Comparison of ENCODE assay signal across 29 cellular contexts in the genomic region with DNA sequence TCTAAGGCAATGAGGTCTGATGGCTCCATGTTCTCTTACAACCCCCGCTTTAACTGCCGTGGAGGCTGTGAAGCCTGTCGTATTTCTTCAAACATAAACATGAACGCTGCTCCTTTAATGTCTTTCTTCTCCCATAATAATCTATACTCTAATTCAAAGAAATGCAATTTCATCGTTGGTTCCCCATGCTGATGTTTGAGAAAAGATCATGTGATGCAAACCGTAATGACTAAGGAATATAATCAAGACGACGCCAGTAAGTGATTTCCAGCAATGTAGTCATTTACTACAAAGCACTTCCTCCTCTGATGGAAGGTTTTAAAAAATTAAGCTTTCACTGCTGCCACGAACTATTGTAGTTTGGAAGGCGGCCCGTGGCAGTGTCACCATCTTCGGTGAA.
"Had no signal": no experiment of that assay in that cellular context is flagged by ENCODE, and none has a peak within 500 bp of the region (broad histone marks: within the 10 kb centered on the region; RNA-seq: fewer than 3 reads in every experiment).

No MANE protein-coding gene starts in this region.

- H3K9ac ChIP-seq: parathyroid adenoma had no signal

- H3K4me1 Mint-ChIP-seq: stimulated activated effector memory CD8-positive, alpha-beta T cell treated with anti-CD3 and anti-CD28 coated beads, Interleukin-12 subunit alpha, Interleukin-12 subunit beta, amount 100 ng/mL, for 72 hours; stimulated activated naive B cell treated with anti-CD40 and anti-IgM and Interleukin-4, amounts not matched to agents 10 μg/mL and 1 μg/mL and 100 μg/mL, for 72 hours had no signal

- DNase-seq: nephron progenitor cell; occipital lobe; ovary; posterior cingulate gyrus; psoas muscle; right cardiac atrium; right lobe of liver; sigmoid colon; small intestine; stimulated activated CD4-positive, alpha-beta T cell treated with anti-CD3 and anti-CD28 coated beads, Interleukin-15, amount 100 ng/mL, for 24 hours; stimulated activated CD4-positive, alpha-beta T cell treated with anti-CD3 and anti-CD28 coated beads, Interleukin-2, amount 100 ng/mL, for 24 hours; stimulated activated CD4-positive, alpha-beta T cell treated with anti-CD3 and anti-CD28 coated beads, Interleukin-2, amount 100 ng/mL, for 48 hours; stimulated activated CD4-positive, alpha-beta T cell treated with anti-CD3 and anti-CD28 coated beads, Interleukin-4, amount 100 ng/mL, for 24 hours; stimulated activated naive B cell treated with anti-CD40 and anti-IgM and Interleukin-4, amounts not matched to agents 10 μg/mL and 1 μg/mL and 100 μg/mL, for 72 hours; stimulated activated naive CD4-positive, alpha-beta T cell treated with Interleukin-2 at 50 U/mL for 16 hours; stomach; thyroid gland; trophoblast cell; upper lobe of left lung had no signal

- H3K27me3 Mint-ChIP-seq: progenitor cell of endocrine pancreas; stimulated activated naive B cell treated with anti-CD40 and anti-IgM and Interleukin-4, amounts not matched to agents 10 μg/mL and 1 μg/mL and 100 μg/mL, for 72 hours; stimulated activated naive CD8-positive, alpha-beta T cell treated with anti-CD3 and anti-CD28 coated beads, Interleukin-15, Interleukin-2, amounts not matched to agents 100 ng/mL and 50 ng/mL, for 24 hours had no signal

- H3K9me3 Mint-ChIP-seq: natural killer cell treated with Interleukin-12 subunit alpha and Interleukin-12 subunit beta and Interleukin-15 and Interleukin-18, amount 100 ng/mL, for 72 hours; nephron progenitor cell; neural crest cell; stimulated activated effector memory CD8-positive, alpha-beta T cell treated with anti-CD3 and anti-CD28 coated beads, Interleukin-12 subunit alpha, Interleukin-12 subunit beta, amount 100 ng/mL, for 72 hours; stimulated activated naive B cell treated with anti-CD40 and anti-IgM and Interleukin-4, amounts not matched to agents 10 μg/mL and 1 μg/mL and 100 μg/mL, for 72 hours; stimulated activated naive CD8-positive, alpha-beta T cell treated with anti-CD3 and anti-CD28 coated beads, Interleukin-15, Interleukin-2, amounts not matched to agents 100 ng/mL and 50 ng/mL, for 24 hours had no signal

- H3K27ac Mint-ChIP-seq: natural killer cell treated with Interleukin-12 subunit alpha and Interleukin-12 subunit beta and Interleukin-15 and Interleukin-18, amount 100 ng/mL, for 72 hours; nephron progenitor cell; progenitor cell of endocrine pancreas; stimulated activated effector memory CD8-positive, alpha-beta T cell treated with anti-CD3 and anti-CD28 coated beads, Interleukin-12 subunit alpha, Interleukin-12 subunit beta, amount 100 ng/mL, for 72 hours; stimulated activated naive B cell treated with anti-CD40 and anti-IgM and Interleukin-4, amounts not matched to agents 10 μg/mL and 1 μg/mL and 100 μg/mL, for 72 hours; stimulated activated naive CD8-positive, alpha-beta T cell treated with anti-CD3 and anti-CD28 coated beads, Interleukin-15, Interleukin-2, amounts not matched to agents 100 ng/mL and 50 ng/mL, for 24 hours had no signal

- H3K4me1 ChIP-seq: psoas muscle, sigmoid colon, tibial nerve, vagina had no signal

- H3K27me3 ChIP-seq: ovary, right lobe of liver, sigmoid colon, stomach, thyroid gland, tibial nerve, upper lobe of left lung, vagina had no signal

- H3K4me3 Mint-ChIP-seq: natural killer cell treated with Interleukin-12 subunit alpha and Interleukin-12 subunit beta and Interleukin-15 and Interleukin-18, amount 100 ng/mL, for 72 hours; nephron progenitor cell; neural crest cell; stimulated activated effector memory CD8-positive, alpha-beta T cell treated with anti-CD3 and anti-CD28 coated beads, Interleukin-12 subunit alpha, Interleukin-12 subunit beta, amount 100 ng/mL, for 72 hours; stimulated activated naive B cell treated with anti-CD40 and anti-IgM and Interleukin-4, amounts not matched to agents 10 μg/mL and 1 μg/mL and 100 μg/mL, for 72 hours; stimulated activated naive CD8-positive, alpha-beta T cell treated with anti-CD3 and anti-CD28 coated beads, Interleukin-15, Interleukin-2, amounts not matched to agents 100 ng/mL and 50 ng/mL, for 24 hours had no signal

- H2AFZ ChIP-seq: parathyroid adenoma had no signal

- H3K36me3 Mint-ChIP-seq: natural killer cell treated with Interleukin-12 subunit alpha and Interleukin-12 subunit beta and Interleukin-15 and Interleukin-18, amount 100 ng/mL, for 72 hours; stimulated activated effector memory CD8-positive, alpha-beta T cell treated with anti-CD3 and anti-CD28 coated beads, Interleukin-12 subunit alpha, Interleukin-12 subunit beta, amount 100 ng/mL, for 72 hours; stimulated activated naive B cell treated with anti-CD40 and anti-IgM and Interleukin-4, amounts not matched to agents 10 μg/mL and 1 μg/mL and 100 μg/mL, for 72 hours had no signal

- H3K4me3 ChIP-seq: ovary, psoas muscle, right lobe of liver, sigmoid colon, stomach, thoracic aorta, thyroid gland, tibial nerve, upper lobe of left lung, vagina had no signal

- H3K9me3 ChIP-seq: ovary, psoas muscle, right lobe of liver, sigmoid colon, stomach, thoracic aorta, thyroid gland, tibial nerve, upper lobe of left lung, vagina had no signal

- ATAC-seq: natural killer cell treated with Interleukin-12 subunit alpha and Interleukin-12 subunit beta and Interleukin-15 and Interleukin-18, amount 100 ng/mL, for 72 hours; psoas muscle; right cardiac atrium; right lobe of liver; stimulated activated effector memory CD8-positive, alpha-beta T cell treated with anti-CD3 and anti-CD28 coated beads, Interleukin-12 subunit alpha, Interleukin-12 subunit beta, amount 100 ng/mL, for 72 hours; stimulated activated naive B cell treated with anti-CD40 and anti-IgM and Interleukin-4, amounts not matched to agents 10 μg/mL and 1 μg/mL and 100 μg/mL, for 72 hours had no signal

- H3K27ac ChIP-seq: ovary, parathyroid adenoma, psoas muscle, right lobe of liver, sigmoid colon, stomach, thoracic aorta, thyroid gland, tibial nerve, upper lobe of left lung, vagina had no signal

- H3K36me3 ChIP-seq: ovary, right lobe of liver, sigmoid colon, stomach, thoracic aorta, thyroid gland, tibial nerve, upper lobe of left lung, vagina had no signal

- FAIRE-seq: small intestine, urothelium cell line had no signal
